Comparison of ENCODE assay signal across 17 cellular contexts in genomic region chr5:14627270-14627669, GRCh38. TPM values are rescaled to one million over a fixed set of nuclear protein-coding genes. Genes with fewer than 3 reads are reported as not detected.
DNase-seq lines count a peak whose midpoint lies in the region; ATAC-seq, FAIRE-seq and TF ChIP-seq lines count a peak whose summit lies in the region.
"Had no signal": no experiment of that assay in that cellular context is flagged by ENCODE, and none has a peak within 500 bp of the region (broad histone marks: within the 10 kb centered on the region; RNA-seq: fewer than 3 reads in every experiment).

No MANE protein-coding gene starts in this region.

- peaks cover 0 to 4% of the 10 kb centered on the region in 2 donors for H3K4me1 ChIP-seq in small intestine (ENCODE audit: control insufficient read depth in 2 of 2, insufficient read depth in 1 of 2, low read depth in 1 of 2, low read length in 1 of 2)

- no peak overlapping the region for H3K27ac Mint-ChIP-seq in Calu3 (ENCODE audit: unreplicated experiment)
- H3K27ac Mint-ChIP-seq in CD4-positive, alpha-beta T cell: no peak overlapping the region
- no peak overlapping the region for H3K27ac Mint-ChIP-seq in WTC11
- H3K27ac Mint-ChIP-seq: B cell; CD4-positive, alpha-beta memory T cell; GM23338 had no signal

- peaks cover 10% of the 10 kb centered on the region for H3K4me1 Mint-ChIP-seq in Calu3 (ENCODE audit: low read depth, unreplicated experiment)
- H3K4me1 Mint-ChIP-seq in CD4-positive, alpha-beta T cell (ENCODE audit: low read depth): no peaks in the 10 kb centered on the region
- H3K4me1 Mint-ChIP-seq in WTC11: peaks cover 4% of the 10 kb centered on the region
- H3K4me1 Mint-ChIP-seq: B cell; CD4-positive, alpha-beta memory T cell had no signal

- H3K4me3 ChIP-seq in bronchial epithelial cell (ENCODE audit: low read depth, low read length) (no peak overlapping the region), small intestine (ENCODE audit: low read depth in 1 of 2, low read length in 2 of 2) (no peak overlapping the region), lower leg skin (ENCODE audit: low read depth, poor library complexity, severe bottlenecking) (no peak overlapping the region)
- H3K4me3 ChIP-seq: GM23338 had no signal

- no peak overlapping the region for H3K27ac ChIP-seq in small intestine (ENCODE audit: low read depth in 1 of 2, low read length in 1 of 2)
- no peak overlapping the region for H3K27ac ChIP-seq in CD4-positive, alpha-beta T cell (ENCODE audit: low read depth, low read length)

- H3K4me3 Mint-ChIP-seq in Calu3 (ENCODE audit: low read depth, unreplicated experiment) (no peak overlapping the region), WTC11 (no peak overlapping the region)
- H3K4me3 Mint-ChIP-seq in CD4-positive, alpha-beta T cell: no peak overlapping the region
- H3K4me3 Mint-ChIP-seq: B cell; CD4-positive, alpha-beta memory T cell; GM23338 had no signal

- POLR2A ChIA-PET in CD4-positive, alpha-beta T cell (lab: Charles Lee): no interaction called here
- POLR2A ChIA-PET in WTC11 (lab: Charles Lee): no interaction called here

- FAIRE-seq in bronchial epithelial cell (lab: Jason Lieb, UNC): no peak
- no peak for FAIRE-seq in small intestine (lab: Jason Lieb, UNC)
- FAIRE-seq: A204.1, D721Med had no signal

- no peak for ATAC-seq in CD4-positive, alpha-beta T cell (ENCODE audit: poor library complexity)
- ATAC-seq in WTC11: no peak
- ATAC-seq: GM23338 had no signal

- H3K27me3 Mint-ChIP-seq in Calu3 (ENCODE audit: unreplicated experiment) (no peaks in the 10 kb centered on the region), WTC11 (ENCODE audit: low read depth) (no peaks in the 10 kb centered on the region)
- H3K27me3 Mint-ChIP-seq in CD4-positive, alpha-beta T cell: no peaks in the 10 kb centered on the region
- H3K27me3 Mint-ChIP-seq: CD4-positive, alpha-beta memory T cell had no signal

- no peaks in the 10 kb centered on the region for H3K36me3 ChIP-seq in bronchial epithelial cell (ENCODE audit: control insufficient read depth, insufficient read depth, low read length)
- no peaks in the 10 kb centered on the region for H3K36me3 ChIP-seq in small intestine (ENCODE audit: control insufficient read depth in 2 of 2, insufficient read depth in 2 of 2, low read length in 2 of 2)

- no peaks in the 10 kb centered on the region for H3K9me3 Mint-ChIP-seq in Calu3 (ENCODE audit: low read depth, unreplicated experiment)
- peaks cover 6% of the 10 kb centered on the region for H3K9me3 Mint-ChIP-seq in CD4-positive, alpha-beta T cell
- peaks cover 2% of the 10 kb centered on the region for H3K9me3 Mint-ChIP-seq in WTC11
- H3K9me3 Mint-ChIP-seq: GM23338 had no signal

- CTCF ChIA-PET in Calu3 (lab: Charles Lee): no interaction called here
- CTCF ChIA-PET in CD4-positive, alpha-beta T cell (lab: Charles Lee): no interaction called here
- CTCF ChIA-PET in WTC11 (lab: Charles Lee): no interaction called here

- TF ChIP-seq CTCF in Calu3 (IDR thresholded peaks at IDR 0.05; ENCODE audit: unreplicated experiment): no peak
- no peak for TF ChIP-seq CTCF in bronchial epithelial cell (IDR thresholded peaks at IDR 0.05; ENCODE audit: insufficient read depth, low read length, severe bottlenecking)
- no peak for TF ChIP-seq CTCF in lower leg skin (IDR thresholded peaks at IDR 0.05)
- TF ChIP-seq CTCF in CD4-positive, alpha-beta T cell (IDR thresholded peaks at IDR 0.05): no peak
- TF ChIP-seq CTCF in WTC11 (IDR thresholded peaks at IDR 0.05): no peak

- no peaks in the 10 kb centered on the region for H3K9me3 ChIP-seq in small intestine (ENCODE audit: control insufficient read depth, low read depth)
- no peaks in the 10 kb centered on the region for H3K9me3 ChIP-seq in CD4-positive, alpha-beta T cell (ENCODE audit: control insufficient read depth, low read length)

- DNase-seq in Calu3 (peak; percentile 24), M059J (ENCODE audit: low read depth) (peak; percentile 7), bronchial epithelial cell (ENCODE audit: low read depth) (peak; percentile 63), small intestine (peak; percentile 46), lower leg skin (ENCODE audit: low spot score in 2 of 2) (no peak), WTC11 (ENCODE audit: low spot score) (no peak)
- no peak for DNase-seq in CD4-positive, alpha-beta T cell
- DNase-seq: C1 segment of cervical spinal cord; CD4-positive, alpha-beta memory T cell; DMS153; GF-D8; H7; IMR-90 had no signal

- intact Hi-C loops in Calu3 (cut with micrococcal nuclease; ENCODE audit: unreplicated experiment): no loop called here
- intact Hi-C loops in lower leg skin (cut with DNase I; ENCODE audit: low total_unique reads): no loop called here
- intact Hi-C loops in CD4-positive, alpha-beta T cell (cut with DNase I, micrococcal nuclease): no loop called here

- H3K27me3 ChIP-seq in bronchial epithelial cell (ENCODE audit: control insufficient read depth, insufficient read depth, low read length) (no peaks in the 10 kb centered on the region), small intestine (ENCODE audit: control insufficient read depth in 2 of 2, insufficient read depth in 2 of 2, low read length in 2 of 2) (no peaks in the 10 kb centered on the region)
- no peaks in the 10 kb centered on the region for H3K27me3 ChIP-seq in CD4-positive, alpha-beta T cell (ENCODE audit: control insufficient read depth, insufficient read depth, low read length)

- no peaks in the 10 kb centered on the region for H3K36me3 Mint-ChIP-seq in Calu3 (ENCODE audit: insufficient read depth, unreplicated experiment)
- H3K36me3 Mint-ChIP-seq in CD4-positive, alpha-beta T cell (ENCODE audit: low read depth): no peaks in the 10 kb centered on the region
- no peaks in the 10 kb centered on the region for H3K36me3 Mint-ChIP-seq in WTC11
- H3K36me3 Mint-ChIP-seq: CD4-positive, alpha-beta memory T cell had no signal

- no peak for TF ChIP-seq POLR2A in lower leg skin (IDR thresholded peaks at IDR 0.05)

- no TSS peak for BruUV-seq in Calu3 (replicated peaks; lab: Mats Ljungman, UMichigan)

TF ChIP-seq in WTC11, 78 proteins besides CTCF, POLR2A, EP300 and RAD21 (continues in another document):
- TF ChIP-seq NFYB (CRISPR knock-in tag; conservative IDR thresholded peaks at IDR 0.05; ENCODE audit: low read depth): no peak
- no peak for TF ChIP-seq ZNF425 (CRISPR knock-in tag; conservative IDR thresholded peaks at IDR 0.05)
- no peak for TF ChIP-seq CDX4 (CRISPR knock-in tag; IDR thresholded peaks at IDR 0.05; ENCODE audit: borderline replicate concordance)
- TF ChIP-seq SOX15 (CRISPR knock-in tag; IDR thresholded peaks at IDR 0.05): no peak
- TF ChIP-seq SP1 (CRISPR knock-in tag; conservative IDR thresholded peaks at IDR 0.05): no peak
- TF ChIP-seq FOXJ3 (CRISPR knock-in tag; IDR thresholded peaks at IDR 0.05; ENCODE audit: borderline replicate concordance): no peak
- no peak for TF ChIP-seq ZNF263 (CRISPR knock-in tag; IDR thresholded peaks at IDR 0.05; ENCODE audit: low read depth)
- no peak for TF ChIP-seq PRRX2 (CRISPR knock-in tag; IDR thresholded peaks at IDR 0.05)
- TF ChIP-seq FOXP1 (CRISPR knock-in tag; IDR thresholded peaks at IDR 0.05; ENCODE audit: borderline replicate concordance): no peak
- no peak for TF ChIP-seq ZNF512 (CRISPR knock-in tag; IDR thresholded peaks at IDR 0.05; ENCODE audit: borderline replicate concordance)

RNA-seq across cellular contexts. Expression of gene OTULIN, which starts 37.2 kb away (rescaled TPM):
- total RNA-seq in Calu3 (2022): 35.7 and 36.0 TPM in 2 replicates
- 29.3 and 58.9 TPM in 2 replicates for total RNA-seq in M059J (2014; rRNA removed; shearing (Covaris generic))
- 19.6 and 36.6 TPM in 2 replicates for total RNA-seq in bronchial epithelial cell
- polyA plus RNA-seq in small intestine: 1 to 10 TPM; 3.1 to 8.4 (median 3.2) TPM
- total RNA-seq in lower leg skin: 100 to 1,000 TPM in 1 of 4 donors, 10 to 100 TPM in 3; 52.4 to 131 (median 82.1) TPM
- total RNA-seq in CD4-positive, alpha-beta T cell: 10 to 100 TPM; 69.4 to 77.0 TPM
- total RNA-seq in WTC11 (2021): 23.0 to 25.0 TPM (median 24.1 TPM) in 3 replicates

RNA-seq across cellular contexts. Expression of gene OTULINL, which starts 45.7 kb away (rescaled TPM):
- total RNA-seq in Calu3 (2022) (3.6 and 5.3 TPM in 2 replicates), bronchial epithelial cell (0.77 and 0.79 TPM in 2 replicates), lower leg skin (10 to 100 TPM in 1 of 4 donors, 1 to 10 TPM in 3; 1.6 to 10.9 (median 2.1) TPM), WTC11 (2021) (6.6 to 12.3 TPM (median 10.6 TPM) in 3 replicates)
- total RNA-seq in M059J (2014; rRNA removed; shearing (Covaris generic)): 13.3 and 24.7 TPM in 2 replicates
- polyA plus RNA-seq in small intestine: 10 to 100 TPM in 1 of 3 donors, 1 to 10 TPM in 2; 4.7 to 17.6 (median 6.5) TPM
- total RNA-seq in CD4-positive, alpha-beta T cell: 10 to 100 TPM; 55.6 to 60.9 TPM

Comparison
In these comparisons a context has a peak if more than half of its experiments do, and no peak if none do; other contexts are left out.
1. DNase-seq: peak in Calu3 (single experiment), M059J (single experiment), bronchial epithelial cell (single experiment) and small intestine (single experiment); none in lower leg skin (0 of 2), CD4-positive, alpha-beta T cell (0 of 10) and WTC11 (single experiment).